6 cellular contexts compared by ENCODE assay signal in the genomic region with DNA sequence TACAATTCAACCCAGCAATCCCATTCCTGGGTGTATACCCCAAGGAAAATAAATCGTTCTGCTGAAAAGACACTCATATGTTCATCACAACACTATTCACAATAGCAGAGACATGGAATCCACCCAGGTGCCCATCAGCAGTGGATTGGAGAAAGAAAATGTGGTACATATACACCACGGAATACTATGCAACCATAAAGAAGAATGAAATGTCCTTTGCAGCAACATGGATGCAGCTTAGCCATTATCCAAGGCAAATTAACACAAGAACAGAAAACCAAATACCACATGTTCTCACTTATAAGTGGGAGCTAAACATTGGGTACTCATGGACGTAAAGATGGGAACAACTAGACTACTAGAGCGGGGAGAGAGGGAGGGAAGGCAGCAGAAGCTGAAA.
"Had no signal": no experiment of that assay in that cellular context is flagged by ENCODE, and none has a peak within 500 bp of the region (broad histone marks: within the 10 kb centered on the region; RNA-seq: fewer than 3 reads in every experiment).

No MANE protein-coding gene starts in this region.

- H3K27ac ChIP-seq: HL-60 had no signal

- DNase-seq: IMR-90, KBM-7, KG1 had no signal

- ATAC-seq: HepG2, K562 had no signal

- H3K4me3 ChIP-seq: K562 had no signal
